Comparison of ENCODE assay signal across 8 cellular contexts in the genomic region with DNA sequence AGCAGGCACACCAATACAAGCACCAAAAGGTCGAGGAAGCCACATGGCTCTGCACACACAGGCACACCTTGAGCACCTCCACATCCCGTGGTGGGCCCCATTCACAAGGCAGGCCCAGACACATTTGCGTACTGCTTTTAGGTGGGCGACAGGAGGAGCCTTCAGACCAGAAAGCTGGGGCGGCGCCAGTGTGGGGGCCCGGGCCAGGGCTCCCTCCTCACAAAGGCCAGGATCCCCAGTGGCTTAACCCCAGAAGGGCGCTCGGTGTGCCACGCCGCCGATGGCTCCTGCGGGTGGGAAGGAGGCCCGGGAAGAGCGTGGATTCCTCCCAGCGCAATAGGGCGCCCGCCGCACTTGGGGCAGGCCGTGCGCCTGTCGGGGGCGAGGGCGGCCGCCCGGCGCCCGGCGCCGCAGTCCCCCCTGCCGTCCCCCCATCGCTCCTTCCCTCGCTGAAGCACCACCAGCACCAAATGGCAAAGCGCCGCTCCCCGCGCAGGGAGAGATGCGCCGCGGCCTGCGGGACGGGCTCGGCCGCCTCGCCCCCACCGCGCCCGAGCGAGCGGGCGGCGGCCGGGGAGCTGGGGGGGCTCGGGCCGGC. TPM values are rescaled to one million over a fixed set of nuclear protein-coding genes. Genes with fewer than 3 reads are reported as not detected.
DNase-seq lines count a peak whose midpoint lies in the region; ATAC-seq, FAIRE-seq and TF ChIP-seq lines count a peak whose summit lies in the region.

No MANE protein-coding gene starts in this region.

- no peak for TF ChIP-seq CTCF in bronchial epithelial cell (IDR thresholded peaks at IDR 0.05; ENCODE audit: insufficient read depth, low read length, severe bottlenecking)

- H3K36me3 ChIP-seq in bronchial epithelial cell (ENCODE audit: control insufficient read depth, insufficient read depth, low read length) (no peaks in the 10 kb centered on the region), stomach smooth muscle (ENCODE audit: control insufficient read depth in 2 of 2, insufficient read depth in 2 of 2, low read length in 2 of 2) (no peaks in the 10 kb centered on the region)

- FAIRE-seq in bronchial epithelial cell (lab: Jason Lieb, UNC) (no peak), RCC 7860 (lab: Jason Lieb, UNC) (no peak)

- H3K27me3 ChIP-seq in bronchial epithelial cell (ENCODE audit: control insufficient read depth, insufficient read depth, low read length) = peaks cover 6% of the 10 kb centered on the region
- no peaks in the 10 kb centered on the region for H3K27me3 ChIP-seq in stomach smooth muscle (ENCODE audit: control insufficient read depth in 1 of 2, insufficient read depth in 2 of 2, low read length in 2 of 2)

- no peaks in the 10 kb centered on the region for H3K9me3 ChIP-seq in stomach smooth muscle (ENCODE audit: control insufficient read depth in 2 of 2, low read length in 2 of 2)

- peak overlapping the region; percentile 89 for H3K27ac ChIP-seq in stomach smooth muscle (ENCODE audit: low read length)

- peak overlapping the region; percentile 66 to 82 for H3K9ac ChIP-seq in stomach smooth muscle (ENCODE audit: low read length in 2 of 2)

- intact Hi-C loops in left colon (cut with DNase I, micrococcal nuclease) = no loop called here

- ATAC-seq in left colon = peak; percentile 24
- no peak for ATAC-seq in GM19397 (IDR thresholded peaks at IDR 0.05; ENCODE audit: unreplicated experiment)

- peaks cover 70% of the 10 kb centered on the region for H3K4me1 ChIP-seq in stomach smooth muscle (ENCODE audit: control insufficient read depth, insufficient read depth, low read length)

- DNase-seq in ELR (ENCODE audit: low read depth) (peak; percentile 67), NCI-H2227 (lab: John Stamatoyannopoulos, UW; ENCODE audit: unreplicated experiment) (peak; percentile 95), bronchial epithelial cell (ENCODE audit: low read depth) (peak; percentile 8), left colon (peak in 1 of 2 donors; percentile 56), Kasumi-1 (lab: John Stamatoyannopoulos, UW) (no peak), RCC 7860 (ENCODE audit: low spot score) (no peak)

- peak overlapping the region; percentile 52 for H3K4me3 ChIP-seq in bronchial epithelial cell (ENCODE audit: low read depth, low read length)
- H3K4me3 ChIP-seq in stomach smooth muscle (ENCODE audit: low read length in 2 of 2) = peak overlapping the region; percentile 56 to 84

RNA-seq across cellular contexts. Expression of a gene that starts 2.9 kb away (rescaled TPM):
- 2.1 and 4.9 TPM in 2 replicates for total RNA-seq in bronchial epithelial cell
- 1 to 10 TPM; 4.3 to 9.8 TPM for total RNA-seq in left colon

RNA-seq across cellular contexts. Expression of a gene that starts 19.1 kb away (rescaled TPM):
- total RNA-seq in bronchial epithelial cell = 23.4 and 25.0 TPM in 2 replicates
- 10 to 100 TPM; 46.8 to 48.8 TPM for total RNA-seq in left colon

RNA-seq across cellular contexts. Expression of a gene that starts 24.4 kb away (rescaled TPM):
- 60.9 and 85.8 TPM in 2 replicates for total RNA-seq in bronchial epithelial cell
- 10 to 100 TPM; 27.9 to 28.0 TPM for total RNA-seq in left colon

RNA-seq across cellular contexts. Expression of a gene that starts 41.1 kb away (rescaled TPM):
- total RNA-seq in bronchial epithelial cell = not detected in 2 replicates
- not detected for total RNA-seq in left colon

Comparison
In these comparisons a context has a peak if more than half of its experiments do, and no peak if none do; other contexts are left out.
1. DNase-seq: peak in ELR (single experiment), NCI-H2227 (single experiment) and bronchial epithelial cell (single experiment); none in Kasumi-1 (0 of 2) and RCC 7860 (single experiment).